ENCODE assay signal across 7 cellular contexts in genomic region chr17:50426814-50427787, GRCh38. TPM values are rescaled to one million over a fixed set of nuclear protein-coding genes. Genes with fewer than 3 reads are reported as not detected.
A peak's percentile ranks its signal among the peaks of the same experiment; 100 is the strongest.
DNase-seq lines count a peak whose midpoint lies in the region; ATAC-seq and TF ChIP-seq lines count a peak whose summit lies in the region.

No MANE protein-coding gene starts in this region.

- peak overlapping the region; percentile 83 for H3K4me3 Mint-ChIP-seq in activated B cell treated with CpG ODN at 0.5 μM for 24 hours

- peak in 1 of 2 donors; percentile 11 for TF ChIP-seq POLR2A in uterus (IDR thresholded peaks at IDR 0.05)

- H3K27ac Mint-ChIP-seq in activated B cell treated with CpG ODN at 0.5 μM for 24 hours: peak overlapping the region; percentile 83

- peak overlapping the region; percentile 62 for H3K4me3 ChIP-seq in HUES64 (ENCODE audit: low read length)
- H3K4me3 ChIP-seq in epithelial cell of proximal tubule (ENCODE audit: low read depth, low read length): peak overlapping the region; percentile 75
- peak overlapping the region; percentile 57 to 64 for H3K4me3 ChIP-seq in muscle layer of colon (ENCODE audit: low read depth in 1 of 2, low read length in 2 of 2)
- H3K4me3 ChIP-seq in uterus: peak overlapping the region; percentile 68 to 80

- peaks cover 8% of the 10 kb centered on the region for H3K36me3 Mint-ChIP-seq in activated B cell treated with CpG ODN at 0.5 μM for 24 hours (ENCODE audit: low read depth)

- H3K9me3 Mint-ChIP-seq in activated B cell treated with CpG ODN at 0.5 μM for 24 hours: no peaks in the 10 kb centered on the region

- H3K27me3 Mint-ChIP-seq in activated B cell treated with CpG ODN at 0.5 μM for 24 hours: no peaks in the 10 kb centered on the region

- ATAC-seq in activated B cell treated with CpG ODN at 0.5 μM for 24 hours (ENCODE audit: low read depth) (peak; percentile 18), HG02623 (IDR thresholded peaks at IDR 0.05; ENCODE audit: unreplicated experiment) (no peak)

- H3K4me1 Mint-ChIP-seq in activated B cell treated with CpG ODN at 0.5 μM for 24 hours: peaks cover 34% of the 10 kb centered on the region

- POLR2A ChIA-PET in activated B cell treated with CpG ODN at 0.5 μM for 24 hours (lab: Charles Lee): interaction anchor here (0.5 to 3.6 kb wide), 6 partner anchors 11 to 639 kb away, joined by 3 to 29 read pairs (median 5); partner anchors contain the start of genes KAT7, LRRC59 and RSAD1

- H3K9ac ChIP-seq in HUES64 (ENCODE audit: low read depth, low read length) (peak overlapping the region; percentile 33; the same call in 1 of the 2 replicates), muscle layer of colon (ENCODE audit: low read length) (no peak overlapping the region)

- H3K36me3 ChIP-seq in HUES64 (ENCODE audit: insufficient read depth, low read length) (no peaks in the 10 kb centered on the region), muscle layer of colon (ENCODE audit: insufficient read depth, low read length) (no peaks in the 10 kb centered on the region), uterus (no peaks in the 10 kb centered on the region)

- H3K27ac ChIP-seq in HUES64 (ENCODE audit: low read depth, low read length) (peak overlapping the region; percentile 8; the same call in 1 of the 2 replicates), muscle layer of colon (ENCODE audit: low read depth, low read length) (peak overlapping the region; percentile 73), uterus (peak overlapping the region; percentile 86)

- H3K9me3 ChIP-seq in HUES64 (ENCODE audit: insufficient read depth, low read depth, low read length) (no peaks in the 10 kb centered on the region), muscle layer of colon (ENCODE audit: low read length) (no peaks in the 10 kb centered on the region), uterus (no peaks in the 10 kb centered on the region)

- peak; percentile 55 for TF ChIP-seq CTCF in GM12873 (IDR thresholded peaks at IDR 0.05; ENCODE audit: insufficient read depth, low read depth, low read length, missing control alignments)
- TF ChIP-seq CTCF in activated B cell treated with CpG ODN at 0.5 μM for 24 hours (IDR thresholded peaks at IDR 0.05): no peak
- peak; percentile 55 for TF ChIP-seq CTCF in epithelial cell of proximal tubule (conservative IDR thresholded peaks at IDR 0.05; ENCODE audit: low read depth, low read length)
- TF ChIP-seq CTCF in uterus (IDR thresholded peaks at IDR 0.05): peak in 1 of 4 experiments; percentile 11

- H3K27me3 ChIP-seq in HUES64 (ENCODE audit: insufficient read depth, low read length): peaks cover 15% of the 10 kb centered on the region
- no peaks in the 10 kb centered on the region for H3K27me3 ChIP-seq in muscle layer of colon (ENCODE audit: control insufficient read depth in 1 of 2, insufficient read depth in 2 of 2, low read length in 2 of 2)
- no peaks in the 10 kb centered on the region for H3K27me3 ChIP-seq in uterus

- DNase-seq in activated B cell treated with CpG ODN at 0.5 μM for 24 hours (peak; percentile 18), epithelial cell of proximal tubule (ENCODE audit: low read depth) (no peak), uterus (peak in 1 of 2 donors; percentile 19)

- WGBS in HUES64: 53% methylated on average over 4 of the region's 4 CpGs

- CTCF ChIA-PET in activated B cell treated with CpG ODN at 0.5 μM for 24 hours (lab: Charles Lee): interaction anchor here (1.2 to 3.0 kb wide), 2 partner anchors 29 to 65 kb away, joined by 3 to 21 read pairs; partner anchors contain the start of gene LRRC59

- intact Hi-C loops in activated B cell treated with CpG ODN at 0.5 μM for 24 hours (cut with micrococcal nuclease): loop anchor here (1.0 to 2.0 kb wide), 4 partner anchors 26 to 54 kb away; partner anchors contain the start of genes EME1, LRRC59 and MRPL27
- intact Hi-C loops in uterus (cut with DNase I; ENCODE audit: low total_unique reads): no loop called here

- H3K4me1 ChIP-seq in HUES64 (ENCODE audit: insufficient read depth, low read length) (peaks cover 11% of the 10 kb centered on the region; the same call in 1 of the 2 replicates), muscle layer of colon (ENCODE audit: insufficient read depth, low read length) (peaks cover 26% of the 10 kb centered on the region), uterus (peaks cover 0 to 4% of the 10 kb centered on the region in 2 donors)

RNA-seq across cellular contexts. Expression of gene ACSF2, which starts 1.1 kb away (rescaled TPM):
- 9.0 TPM for polyA plus RNA-seq in HUES64 (2013, experiment 1 of 2)
- 14.8 TPM for polyA plus RNA-seq in HUES64 (2013, experiment 2 of 2)
- 16.4 and 17.9 TPM in 2 replicates for total RNA-seq in activated B cell treated with CpG ODN at 0.5 μM for 24 hours
- total RNA-seq in epithelial cell of proximal tubule: 9.8 and 32.6 TPM in 2 replicates
- total RNA-seq in uterus: 10 to 100 TPM; 16.7 to 60.6 (median 45.7) TPM

RNA-seq across cellular contexts. Expression of gene LRRC59, which starts 29.8 kb away (rescaled TPM):
- polyA plus RNA-seq in HUES64 (2013, experiment 1 of 2): 98.1 TPM
- 91.2 TPM for polyA plus RNA-seq in HUES64 (2013, experiment 2 of 2)
- total RNA-seq in activated B cell treated with CpG ODN at 0.5 μM for 24 hours: 41.8 and 42.0 TPM in 2 replicates
- total RNA-seq in epithelial cell of proximal tubule: 147 and 234 TPM in 2 replicates
- total RNA-seq in uterus: 10 to 100 TPM; 24.1 to 62.4 (median 47.1) TPM

RNA-seq across cellular contexts. Expression of gene CHAD, which starts 41.6 kb away (rescaled TPM):
- not detected for polyA plus RNA-seq in HUES64 (2013, experiment 1 of 2)
- polyA plus RNA-seq in HUES64 (2013, experiment 2 of 2): 0.38 TPM
- total RNA-seq in activated B cell treated with CpG ODN at 0.5 μM for 24 hours (0.34 and 0.42 TPM in 2 replicates), epithelial cell of proximal tubule (not detected in 2 replicates), uterus (not detected)

RNA-seq across cellular contexts. Expression of gene RSAD1, which starts 51.6 kb away (rescaled TPM):
- polyA plus RNA-seq in HUES64 (2013, experiment 1 of 2): 17.4 TPM
- polyA plus RNA-seq in HUES64 (2013, experiment 2 of 2): 19.1 TPM
- total RNA-seq in activated B cell treated with CpG ODN at 0.5 μM for 24 hours: 36.2 and 42.2 TPM in 2 replicates
- 17.1 and 18.4 TPM in 2 replicates for total RNA-seq in epithelial cell of proximal tubule
- total RNA-seq in uterus: 10 to 100 TPM; 12.9 to 42.6 (median 30.7) TPM

RNA-seq across cellular contexts. Expression of gene EME1, which starts 54.1 kb away (rescaled TPM):
- 13.9 TPM for polyA plus RNA-seq in HUES64 (2013, experiment 1 of 2)
- polyA plus RNA-seq in HUES64 (2013, experiment 2 of 2): 13.2 TPM
- total RNA-seq in activated B cell treated with CpG ODN at 0.5 μM for 24 hours (3.1 and 3.6 TPM in 2 replicates), epithelial cell of proximal tubule (13.2 and 13.8 TPM in 2 replicates), uterus (1 to 10 TPM in 2 of 4 donors, not detected in 2; 1.7 to 3.4 TPM)

Comparison
In these comparisons a context has a peak if more than half of its experiments do, and no peak if none do; other contexts are left out.
1. H3K27ac ChIP-seq: peak in every context shown above with its lines; median percentile 86 in uterus; 73 in muscle layer of colon; 8 in HUES64.